Comparison of ENCODE assay signal across 1 cellular context in genomic region chr1:165827199-165828102, GRCh38.
TF ChIP-seq lines count a peak whose summit lies in the region.

Gene UCK2, plus strand, starts transcription at chr1:165827614. Its CDS starts 220 bp downstream, at chr1:165827834.

TF ChIP-seq in HepG2, 621 proteins besides CTCF, POLR2A, EP300 and RAD21 (continued from another document and continues in another):
- TF ChIP-seq TCF7L2 (IDR thresholded peaks at IDR 0.05; ENCODE audit: low read depth, low read length) (no peak), MED1 (CRISPR knock-in tag; IDR thresholded peaks at IDR 0.05) (no peak), EZH2 (conservative IDR thresholded peaks at IDR 0.05; ENCODE audit: low read depth, low read length) (no peak), ZNF552 (CRISPR knock-in tag; IDR thresholded peaks at IDR 0.05; ENCODE audit: borderline replicate concordance) (no peak), ZNF720 (CRISPR knock-in tag; IDR thresholded peaks at IDR 0.05) (no peak), ZNF589 (CRISPR knock-in tag; conservative IDR thresholded peaks at IDR 0.05) (no peak), ZNF766 (CRISPR knock-in tag; IDR thresholded peaks at IDR 0.05; ENCODE audit: borderline replicate concordance) (no peak), HNRNPK (IDR thresholded peaks at IDR 0.05; ENCODE audit: low read depth, low read length, poor library complexity, severe bottlenecking) (peak; percentile 12), PAX8 (CRISPR knock-in tag; IDR thresholded peaks at IDR 0.05; ENCODE audit: borderline replicate concordance) (0 out of 2 replicates have a peak, but pooled peaks have one; percentile 26), ZNF567 (CRISPR knock-in tag; IDR thresholded peaks at IDR 0.05; ENCODE audit: borderline replicate concordance) (no peak), CREBL2 (CRISPR knock-in tag; IDR thresholded peaks at IDR 0.05; ENCODE audit: borderline replicate concordance) (no peak), ZNF746 (CRISPR knock-in tag; IDR thresholded peaks at IDR 0.05) (no peak), NPAS2 (CRISPR knock-in tag; IDR thresholded peaks at IDR 0.05; ENCODE audit: borderline replicate concordance) (0 out of 2 replicates have a peak, but pooled peaks have one; percentile 46), ATF1 (CRISPR knock-in tag; IDR thresholded peaks at IDR 0.05) (no peak), IKZF4 (CRISPR knock-in tag; IDR thresholded peaks at IDR 0.05; ENCODE audit: borderline replicate concordance, low read depth, not compliant biosample characterization) (peak; percentile 9), ZFP82 (CRISPR knock-in tag; IDR thresholded peaks at IDR 0.05; ENCODE audit: borderline replicate concordance) (no peak), NCOA5 (CRISPR knock-in tag; IDR thresholded peaks at IDR 0.05) (no peak), RBM22 (optimal IDR thresholded peaks at IDR 0.05; ENCODE audit: low read length) (no peak), TIGD3 (CRISPR knock-in tag; IDR thresholded peaks at IDR 0.05; ENCODE audit: borderline replicate concordance) (no peak), ZKSCAN8 (CRISPR knock-in tag; IDR thresholded peaks at IDR 0.05; ENCODE audit: borderline replicate concordance) (no peak), MTF1 (CRISPR knock-in tag; IDR thresholded peaks at IDR 0.05) (no peak), ZNF577 (CRISPR knock-in tag; IDR thresholded peaks at IDR 0.05; ENCODE audit: borderline replicate concordance, low read depth) (no peak), MXD4 (CRISPR knock-in tag; IDR thresholded peaks at IDR 0.05) (no peak; the same call in 1 of the 2 replicates), ZNF768 (CRISPR knock-in tag; IDR thresholded peaks at IDR 0.05) (peak; percentile 53; the same call in 1 of the 2 replicates), USF2 (IDR thresholded peaks at IDR 0.05; ENCODE audit: low read depth, low read length) (no peak), USF2 (CRISPR knock-in tag; IDR thresholded peaks at IDR 0.05; ENCODE audit: borderline replicate concordance) (no peak; the same call in 1 of the 2 replicates), SMAD3 (CRISPR knock-in tag; IDR thresholded peaks at IDR 0.05) (no peak), ZNF124 (CRISPR knock-in tag; IDR thresholded peaks at IDR 0.05) (no peak), PRDM10 (CRISPR knock-in tag; IDR thresholded peaks at IDR 0.05; ENCODE audit: low read depth) (no peak), ZNF414 (CRISPR knock-in tag; IDR thresholded peaks at IDR 0.05) (no peak), HNRNPH1 (optimal IDR thresholded peaks at IDR 0.05; ENCODE audit: low read depth, low read length) (no peak), ZNF850 (CRISPR knock-in tag; conservative IDR thresholded peaks at IDR 0.05) (no peak), ZNF263 (CRISPR knock-in tag; IDR thresholded peaks at IDR 0.05) (no peak; the same call in 1 of the 2 replicates), GFI1 (CRISPR knock-in tag; IDR thresholded peaks at IDR 0.05; ENCODE audit: borderline replicate concordance) (peak; percentile 44; the same call in 1 of the 2 replicates), ZNF460 (CRISPR knock-in tag; IDR thresholded peaks at IDR 0.05; ENCODE audit: borderline replicate concordance) (no peak), NFE2 (CRISPR knock-in tag; IDR thresholded peaks at IDR 0.05) (no peak), IRX3 (CRISPR knock-in tag; IDR thresholded peaks at IDR 0.05; ENCODE audit: borderline replicate concordance, low read depth) (0 out of 2 replicates have a peak, but pooled peaks have one; percentile 39), THAP11 (CRISPR knock-in tag; IDR thresholded peaks at IDR 0.05) (peak; percentile 36), FOXJ3 (CRISPR knock-in tag; IDR thresholded peaks at IDR 0.05; ENCODE audit: borderline replicate concordance) (no peak), ZFP41 (CRISPR knock-in tag; IDR thresholded peaks at IDR 0.05; ENCODE audit: borderline replicate concordance) (no peak), SP140L (CRISPR knock-in tag; IDR thresholded peaks at IDR 0.05; ENCODE audit: borderline replicate concordance) (no peak), ZNF343 (CRISPR knock-in tag; IDR thresholded peaks at IDR 0.05) (peak; percentile 17; the same call in 1 of the 2 replicates)
- TF ChIP-seq, protein P1, sequence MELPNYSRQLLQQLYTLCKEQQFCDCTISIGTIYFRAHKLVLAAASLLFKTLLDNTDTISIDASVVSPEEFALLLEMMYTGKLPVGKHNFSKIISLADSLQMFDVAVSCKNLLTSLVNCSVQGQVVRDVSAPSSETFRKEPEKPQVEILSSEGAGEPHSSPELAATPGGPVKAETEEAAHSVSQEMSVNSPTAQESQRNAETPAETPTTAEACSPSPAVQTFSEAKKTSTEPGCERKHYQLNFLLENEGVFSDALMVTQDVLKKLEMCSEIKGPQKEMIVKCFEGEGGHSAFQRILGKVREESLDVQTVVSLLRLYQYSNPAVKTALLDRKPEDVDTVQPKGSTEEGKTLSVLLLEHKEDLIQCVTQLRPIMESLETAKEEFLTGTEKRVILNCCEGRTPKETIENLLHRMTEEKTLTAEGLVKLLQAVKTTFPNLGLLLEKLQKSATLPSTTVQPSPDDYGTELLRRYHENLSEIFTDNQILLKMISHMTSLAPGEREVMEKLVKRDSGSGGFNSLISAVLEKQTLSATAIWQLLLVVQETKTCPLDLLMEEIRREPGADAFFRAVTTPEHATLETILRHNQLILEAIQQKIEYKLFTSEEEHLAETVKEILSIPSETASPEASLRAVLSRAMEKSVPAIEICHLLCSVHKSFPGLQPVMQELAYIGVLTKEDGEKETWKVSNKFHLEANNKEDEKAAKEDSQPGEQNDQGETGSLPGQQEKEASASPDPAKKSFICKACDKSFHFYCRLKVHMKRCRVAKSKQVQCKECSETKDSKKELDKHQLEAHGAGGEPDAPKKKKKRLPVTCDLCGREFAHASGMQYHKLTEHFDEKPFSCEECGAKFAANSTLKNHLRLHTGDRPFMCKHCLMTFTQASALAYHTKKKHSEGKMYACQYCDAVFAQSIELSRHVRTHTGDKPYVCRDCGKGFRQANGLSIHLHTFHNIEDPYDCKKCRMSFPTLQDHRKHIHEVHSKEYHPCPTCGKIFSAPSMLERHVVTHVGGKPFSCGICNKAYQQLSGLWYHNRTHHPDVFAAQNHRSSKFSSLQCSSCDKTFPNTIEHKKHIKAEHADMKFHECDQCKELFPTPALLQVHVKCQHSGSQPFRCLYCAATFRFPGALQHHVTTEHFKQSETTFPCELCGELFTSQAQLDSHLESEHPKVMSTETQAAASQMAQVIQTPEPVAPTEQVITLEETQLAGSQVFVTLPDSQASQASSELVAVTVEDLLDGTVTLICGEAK (IDR thresholded peaks at IDR 0.05) = no peak
- TF ChIP-seq, protein P1 (CRISPR knock-in tag; IDR thresholded peaks at IDR 0.05) = peak; percentile 31
- TF ChIP-seq, protein P2, sequence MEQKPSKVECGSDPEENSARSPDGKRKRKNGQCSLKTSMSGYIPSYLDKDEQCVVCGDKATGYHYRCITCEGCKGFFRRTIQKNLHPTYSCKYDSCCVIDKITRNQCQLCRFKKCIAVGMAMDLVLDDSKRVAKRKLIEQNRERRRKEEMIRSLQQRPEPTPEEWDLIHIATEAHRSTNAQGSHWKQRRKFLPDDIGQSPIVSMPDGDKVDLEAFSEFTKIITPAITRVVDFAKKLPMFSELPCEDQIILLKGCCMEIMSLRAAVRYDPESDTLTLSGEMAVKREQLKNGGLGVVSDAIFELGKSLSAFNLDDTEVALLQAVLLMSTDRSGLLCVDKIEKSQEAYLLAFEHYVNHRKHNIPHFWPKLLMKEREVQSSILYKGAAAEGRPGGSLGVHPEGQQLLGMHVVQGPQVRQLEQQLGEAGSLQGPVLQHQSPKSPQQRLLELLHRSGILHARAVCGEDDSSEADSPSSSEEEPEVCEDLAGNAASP (CRISPR knock-in tag; IDR thresholded peaks at IDR 0.05; ENCODE audit: borderline replicate concordance) = 0 out of 2 replicates have a peak, but pooled peaks have one; percentile 23
- TF ChIP-seq, protein P3, sequence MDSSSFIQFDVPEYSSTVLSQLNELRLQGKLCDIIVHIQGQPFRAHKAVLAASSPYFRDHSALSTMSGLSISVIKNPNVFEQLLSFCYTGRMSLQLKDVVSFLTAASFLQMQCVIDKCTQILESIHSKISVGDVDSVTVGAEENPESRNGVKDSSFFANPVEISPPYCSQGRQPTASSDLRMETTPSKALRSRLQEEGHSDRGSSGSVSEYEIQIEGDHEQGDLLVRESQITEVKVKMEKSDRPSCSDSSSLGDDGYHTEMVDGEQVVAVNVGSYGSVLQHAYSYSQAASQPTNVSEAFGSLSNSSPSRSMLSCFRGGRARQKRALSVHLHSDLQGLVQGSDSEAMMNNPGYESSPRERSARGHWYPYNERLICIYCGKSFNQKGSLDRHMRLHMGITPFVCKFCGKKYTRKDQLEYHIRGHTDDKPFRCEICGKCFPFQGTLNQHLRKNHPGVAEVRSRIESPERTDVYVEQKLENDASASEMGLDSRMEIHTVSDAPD (CRISPR knock-in tag; IDR thresholded peaks at IDR 0.05) = no peak
